17 cellular contexts compared by ENCODE assay signal in genomic region chr1:178048426-178048825, GRCh38. TPM values are rescaled to one million over a fixed set of nuclear protein-coding genes. Genes with fewer than 3 reads are reported as not detected.
"Had no signal": no experiment of that assay in that cellular context is flagged by ENCODE, and none has a peak within 500 bp of the region (broad histone marks: within the 10 kb centered on the region; RNA-seq: fewer than 3 reads in every experiment).

No MANE protein-coding gene starts in this region.

- H3K27ac ChIP-seq: thoracic aorta had no signal

- H3K4me2 ChIP-seq: smooth muscle cell had no signal

- DNase-seq: activated CD4-positive, alpha-beta memory T cell treated with anti-CD3 and anti-CD28 coated beads for 36 hours; activated CD4-positive, alpha-beta T cell treated with anti-CD3 and anti-CD28 coated beads for 36 hours; activated CD8-positive, alpha-beta memory T cell treated with anti-CD3 and anti-CD28 coated beads, Interleukin-2, amount 10 ng/mL, durations not matched to agents 7 days and 5 days; activated naive CD4-positive, alpha-beta T cell treated with anti-CD3 and anti-CD28 coated beads, Interleukin-2, amount 10 ng/mL, durations not matched to agents 7 days and 5 days; activated T-cell treated with anti-CD3 and anti-CD28 coated beads, Interleukin-2, amount 50 U/mL, for 1 hour; endodermal cell; erythroblast; glutamatergic neuron; kidney glomerular epithelial cell; nucleus accumbens; right cardiac atrium; stimulated activated naive CD8-positive, alpha-beta T cell treated with anti-CD3 and anti-CD28 coated beads, Interleukin-15, amount 100 ng/mL, for 72 hours; T-helper 17 cell had no signal

- ATAC-seq: activated CD4-positive, alpha-beta T cell treated with anti-CD3 and anti-CD28 coated beads for 36 hours; activated CD8-positive, alpha-beta memory T cell treated with anti-CD3 and anti-CD28 coated beads, Interleukin-2, amount 10 ng/mL, durations not matched to agents 7 days and 5 days; natural killer cell treated with Interleukin-12 subunit alpha and Interleukin-12 subunit beta and Interleukin-15 and Interleukin-18, amount 100 ng/mL, for 72 hours; right cardiac atrium; stimulated activated naive CD8-positive, alpha-beta T cell treated with anti-CD3 and anti-CD28 coated beads, Interleukin-15, amount 100 ng/mL, for 72 hours; T-helper 17 cell had no signal

- H3K9me3 ChIP-seq: thoracic aorta had no signal

- H3K36me3 ChIP-seq: thoracic aorta had no signal

- FAIRE-seq: astrocyte had no signal

- H3K4me3 ChIP-seq: smooth muscle cell, thoracic aorta had no signal

RNA-seq across cellular contexts. Expression of gene RASAL2, which starts 45.5 kb away (rescaled TPM):
- total RNA-seq: activated CD4-positive, alpha-beta memory T cell treated with anti-CD3 and anti-CD28 coated beads for 36 hours; activated CD4-positive, alpha-beta T cell treated with anti-CD3 and anti-CD28 coated beads for 36 hours; activated CD8-positive, alpha-beta memory T cell treated with anti-CD3 and anti-CD28 coated beads, Interleukin-2, amount 10 ng/mL, durations not matched to agents 7 days and 5 days; natural killer cell treated with Interleukin-12 subunit alpha and Interleukin-12 subunit beta and Interleukin-15 and Interleukin-18, amount 100 ng/mL, for 72 hours had no signal
